Comparison of ENCODE assay signal across 9 cellular contexts in the genomic region with DNA sequence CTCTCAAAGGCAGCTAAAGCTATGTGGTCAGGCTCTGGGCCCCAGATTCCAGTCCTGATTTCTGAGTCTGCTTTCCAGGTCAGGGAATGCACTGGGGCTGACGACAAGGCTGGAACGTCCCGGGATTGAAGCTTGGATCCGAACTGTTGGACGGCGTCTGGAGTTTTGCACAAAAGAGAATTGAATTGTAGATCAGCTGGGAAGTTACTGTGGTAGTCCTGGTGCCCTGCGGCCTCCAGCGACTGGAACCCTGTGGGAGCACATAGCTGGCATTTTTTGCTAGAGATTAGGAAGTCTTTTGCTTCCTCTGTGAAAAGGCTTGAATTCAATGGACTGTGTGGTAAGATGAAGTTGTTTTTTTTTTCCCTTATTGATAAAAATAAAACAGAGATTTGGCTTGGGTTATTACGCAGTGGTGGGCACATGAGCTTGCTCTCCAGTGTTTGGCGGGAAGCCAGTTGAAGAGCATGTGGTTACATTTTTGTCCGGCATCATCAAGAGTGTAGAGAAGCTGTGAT. TPM values are rescaled to one million over a fixed set of nuclear protein-coding genes. Genes with fewer than 3 reads are reported as not detected.
DNase-seq lines count a peak whose midpoint lies in the region; ATAC-seq, FAIRE-seq and TF ChIP-seq lines count a peak whose summit lies in the region.
"Had no signal": no experiment of that assay in that cellular context is flagged by ENCODE, and none has a peak within 500 bp of the region (broad histone marks: within the 10 kb centered on the region; RNA-seq: fewer than 3 reads in every experiment).

A gene (plus strand): TSS at position 51 of the 518 bp plus-strand sequence.

- no peak within 1 kb of the TSS for H3K4me3 Mint-ChIP-seq in Caco-2 (ENCODE audit: unreplicated experiment)
- no peak within 1 kb of the TSS for H3K4me3 Mint-ChIP-seq in activated B cell treated with CpG ODN at 0.5 μM for 24 hours
- H3K4me3 Mint-ChIP-seq in osteocyte (ENCODE audit: unreplicated experiment): no peak within 1 kb of the TSS

- ATAC-seq in activated B cell treated with CpG ODN at 0.5 μM for 24 hours (ENCODE audit: low read depth) (no peak), HG02840 (IDR thresholded peaks at IDR 0.05; ENCODE audit: low FRiP score, unreplicated experiment) (no peak), GM19395 (IDR thresholded peaks at IDR 0.05; ENCODE audit: unreplicated experiment) (no peak)
- ATAC-seq: stimulated activated naive CD8-positive, alpha-beta T cell treated with anti-CD3 and anti-CD28 coated beads, Interleukin-15, Interleukin-2, amounts not matched to agents 100 U/mL and 50 U/mL, for 24 hours had no signal

- no peaks in the 10 kb centered on the region for H3K27me3 ChIP-seq in Caco-2 (replicated peaks; ENCODE audit: control insufficient read depth, insufficient read depth, low read length)

- H3K4me3 ChIP-seq in Caco-2 (ENCODE audit: low read depth, low read length): no peak within 1 kb of the TSS

- no peaks in the 10 kb centered on the region for H3K36me3 Mint-ChIP-seq in Caco-2 (ENCODE audit: insufficient read depth, unreplicated experiment)
- H3K36me3 Mint-ChIP-seq in activated B cell treated with CpG ODN at 0.5 μM for 24 hours (ENCODE audit: low read depth): no peaks in the 10 kb centered on the region
- no peaks in the 10 kb centered on the region for H3K36me3 Mint-ChIP-seq in osteocyte (ENCODE audit: unreplicated experiment)

- CTCF ChIA-PET in Caco-2 (lab: Charles Lee) (interaction anchor here (1.2 to 1.5 kb wide), 3 partner anchors 10 to 130 kb away, joined by 3 to 5 read pairs (median 5); no protein-coding TSS in a partner anchor), activated B cell treated with CpG ODN at 0.5 μM for 24 hours (lab: Charles Lee) (no interaction called here)

- FAIRE-seq in frontal cortex (lab: Jason Lieb, UNC): no peak

- H3K9me3 ChIP-seq in Caco-2: 0 out of 2 replicates have a peak, but pooled peaks cover 3% of the 10 kb centered on the region

- peaks cover 8% of the 10 kb centered on the region for H3K4me1 Mint-ChIP-seq in Caco-2 (ENCODE audit: low read depth, unreplicated experiment)
- peaks cover 19% of the 10 kb centered on the region for H3K4me1 Mint-ChIP-seq in activated B cell treated with CpG ODN at 0.5 μM for 24 hours
- peaks cover 14% of the 10 kb centered on the region for H3K4me1 Mint-ChIP-seq in osteocyte (ENCODE audit: unreplicated experiment)

- H3K27ac Mint-ChIP-seq in Caco-2 (ENCODE audit: unreplicated experiment): no peak within 1 kb of the TSS
- H3K27ac Mint-ChIP-seq in activated B cell treated with CpG ODN at 0.5 μM for 24 hours: no peak within 1 kb of the TSS
- peak within 1 kb of the TSS; percentile 75 for H3K27ac Mint-ChIP-seq in osteocyte (ENCODE audit: unreplicated experiment)

- H3K27me3 Mint-ChIP-seq in Caco-2 (ENCODE audit: insufficient read depth, unreplicated experiment): no peaks in the 10 kb centered on the region
- no peaks in the 10 kb centered on the region for H3K27me3 Mint-ChIP-seq in activated B cell treated with CpG ODN at 0.5 μM for 24 hours
- no peaks in the 10 kb centered on the region for H3K27me3 Mint-ChIP-seq in osteocyte (ENCODE audit: unreplicated experiment)

- no TSS peak for BruUV-seq in Caco-2 (replicated peaks; lab: Mats Ljungman, UMichigan)

- H3K36me3 ChIP-seq in Caco-2 (ENCODE audit: control insufficient read depth, insufficient read depth, low read length): no peaks in the 10 kb centered on the region

- intact Hi-C loops in Caco-2 (cut with micrococcal nuclease; ENCODE audit: unreplicated experiment): no loop called here
- intact Hi-C loops in activated B cell treated with CpG ODN at 0.5 μM for 24 hours (cut with micrococcal nuclease): no loop called here

- POLR2A ChIA-PET in Caco-2 (lab: Charles Lee) (no interaction called here), activated B cell treated with CpG ODN at 0.5 μM for 24 hours (lab: Charles Lee) (interaction anchor here (0.7 to 1.0 kb wide), 2 partner anchors 9 to 39 kb away, joined by 3 to 4 read pairs; no protein-coding TSS in a partner anchor)

- no peaks in the 10 kb centered on the region for H3K4me1 ChIP-seq in Caco-2

- TF ChIP-seq CTCF in Caco-2 (IDR thresholded peaks at IDR 0.05; ENCODE audit: insufficient read depth in 1 of 2, low read depth in 1 of 2, low read length in 1 of 2, severe bottlenecking in 1 of 2, unreplicated experiment in 1 of 2) (no peak), activated B cell treated with CpG ODN at 0.5 μM for 24 hours (IDR thresholded peaks at IDR 0.05) (no peak), osteocyte (IDR thresholded peaks at IDR 0.05) (no peak)

- DNase-seq in Caco-2 (no peak), activated B cell treated with CpG ODN at 0.5 μM for 24 hours (no peak), frontal cortex (ENCODE audit: low spot score in 2 of 2) (no peak), osteocyte (ENCODE audit: extremely low spot score, unreplicated experiment) (no peak), NOMO-1 (lab: John Stamatoyannopoulos, UW; ENCODE audit: unreplicated experiment in 2 of 2) (no peak), DMS53 treated with DMSO at 0.1 percent for 48 hours (lab: John Stamatoyannopoulos, UW; ENCODE audit: unreplicated experiment) (no peak)
- DNase-seq: stimulated activated naive CD8-positive, alpha-beta T cell treated with anti-CD3 and anti-CD28 coated beads, Interleukin-15, Interleukin-2, amounts not matched to agents 100 U/mL and 50 U/mL, for 24 hours had no signal

- H3K9me3 Mint-ChIP-seq in Caco-2 (ENCODE audit: unreplicated experiment): no peaks in the 10 kb centered on the region
- no peaks in the 10 kb centered on the region for H3K9me3 Mint-ChIP-seq in activated B cell treated with CpG ODN at 0.5 μM for 24 hours
- no peaks in the 10 kb centered on the region for H3K9me3 Mint-ChIP-seq in osteocyte (ENCODE audit: unreplicated experiment)

RNA-seq across cellular contexts. Expression of the gene that starts here (rescaled TPM):
- total RNA-seq in Caco-2 (2022): 27.2 and 35.4 TPM in 2 replicates
- 47.2 and 52.1 TPM in 2 replicates for total RNA-seq in activated B cell treated with CpG ODN at 0.5 μM for 24 hours
- total RNA-seq in frontal cortex: 114 TPM
- total RNA-seq in osteocyte: 59.4 and 61.3 TPM in 2 replicates
